ENCODE assay signal across 1 cellular context in the genomic region with DNA sequence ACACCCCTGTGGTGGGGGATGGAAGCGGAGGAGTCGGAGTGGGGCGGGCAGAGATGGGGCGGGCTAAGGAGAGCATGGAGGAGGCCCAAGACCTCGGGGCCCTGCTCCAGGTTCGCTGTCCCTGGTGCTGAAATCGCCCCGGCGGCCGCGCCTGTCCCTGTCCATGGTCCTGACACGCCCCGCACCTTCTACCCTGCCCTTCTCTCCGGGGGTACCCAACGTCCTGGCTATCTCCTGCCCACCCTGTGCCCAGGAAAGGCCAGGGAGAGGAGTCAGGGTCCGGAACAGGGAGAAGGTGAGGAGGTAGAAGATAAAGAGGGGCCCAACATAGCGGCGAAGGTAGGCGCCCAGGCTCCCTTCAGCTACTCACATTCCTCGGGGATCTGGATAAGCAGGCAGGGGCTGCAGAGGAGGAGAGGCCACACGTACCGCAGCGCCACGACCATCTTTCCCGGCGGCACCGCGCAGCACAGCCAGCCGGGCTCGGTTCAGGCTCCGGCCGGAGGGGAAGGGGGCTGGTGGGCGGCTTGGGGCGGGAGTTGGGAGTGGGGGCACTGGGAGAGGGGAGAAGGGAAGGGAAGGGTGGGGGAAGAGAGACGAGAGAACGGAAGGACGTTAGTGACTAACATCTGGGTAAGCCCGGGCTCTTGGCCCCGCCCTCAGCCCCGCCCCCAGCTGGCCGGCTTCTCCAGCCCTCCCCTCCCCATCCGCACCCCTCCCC.
TF ChIP-seq lines count a peak whose summit lies in the region.

No MANE protein-coding gene starts in this region.

TF ChIP-seq in HepG2, 621 proteins besides CTCF, POLR2A, EP300 and RAD21 (continues in another document):
- TF ChIP-seq DNMT1 (CRISPR knock-in tag; IDR thresholded peaks at IDR 0.05) (peak; percentile 96), ZGPAT (CRISPR knock-in tag; IDR thresholded peaks at IDR 0.05) (peak; percentile 97), ZNF790 (CRISPR knock-in tag; IDR thresholded peaks at IDR 0.05; ENCODE audit: borderline replicate concordance) (peak; percentile 100), MATR3 (CRISPR knock-in tag; IDR thresholded peaks at IDR 0.05) (no peak), ZNF589 (CRISPR knock-in tag; conservative IDR thresholded peaks at IDR 0.05) (peak; percentile 99), ZNF574 (CRISPR knock-in tag; IDR thresholded peaks at IDR 0.05) (peak; percentile 96), HDAC1 (CRISPR knock-in tag; IDR thresholded peaks at IDR 0.05) (peak; percentile 82), ZNF234 (CRISPR knock-in tag; conservative IDR thresholded peaks at IDR 0.05) (peak; percentile 100), HNRNPUL1 (IDR thresholded peaks at IDR 0.05; ENCODE audit: low read depth, low read length) (no peak), PBX3 (CRISPR knock-in tag; IDR thresholded peaks at IDR 0.05; ENCODE audit: borderline replicate concordance) (peak; percentile 99), HHEX (CRISPR knock-in tag; IDR thresholded peaks at IDR 0.05) (peak; percentile 73), GPBP1L1 (CRISPR knock-in tag; IDR thresholded peaks at IDR 0.05) (no peak), GLI4 (CRISPR knock-in tag; IDR thresholded peaks at IDR 0.05; ENCODE audit: borderline replicate concordance) (peak; percentile 100), HES4 (CRISPR knock-in tag; IDR thresholded peaks at IDR 0.05; ENCODE audit: borderline replicate concordance) (peak; percentile 100), ZNF556 (CRISPR knock-in tag; IDR thresholded peaks at IDR 0.05; ENCODE audit: borderline replicate concordance) (peak; percentile 86; the same call in 1 of the 2 replicates), ZNF792 (CRISPR knock-in tag; IDR thresholded peaks at IDR 0.05) (peak; percentile 100), ZNF34 (CRISPR knock-in tag; IDR thresholded peaks at IDR 0.05; ENCODE audit: borderline replicate concordance) (peak; percentile 85; the same call in 1 of the 2 replicates), PTBP1 (IDR thresholded peaks at IDR 0.05; ENCODE audit: low read depth, low read length, poor library complexity, severe bottlenecking) (no peak), DNMT3B (CRISPR knock-in tag; conservative IDR thresholded peaks at IDR 0.05) (peak; percentile 100), ZNF33B (CRISPR knock-in tag; IDR thresholded peaks at IDR 0.05) (peak; percentile 98), HOXA5 (CRISPR knock-in tag; IDR thresholded peaks at IDR 0.05) (peak; percentile 100), ZNF713 (CRISPR knock-in tag; IDR thresholded peaks at IDR 0.05) (peak; percentile 97; the same call in 1 of the 2 replicates), ZEB1 (IDR thresholded peaks at IDR 0.05; ENCODE audit: insufficient replicate concordance, low read depth) (no peak), NCOA1 (CRISPR knock-in tag; IDR thresholded peaks at IDR 0.05) (peak; percentile 96), RFX1 (IDR thresholded peaks at IDR 0.05) (no peak), SRSF4 (IDR thresholded peaks at IDR 0.05; ENCODE audit: low read depth, low read length, poor library complexity, severe bottlenecking) (no peak), DR1 (CRISPR knock-in tag; IDR thresholded peaks at IDR 0.05) (peak; percentile 84), THAP11 (CRISPR knock-in tag; IDR thresholded peaks at IDR 0.05) (peak; percentile 89), HOXD1 (CRISPR knock-in tag; IDR thresholded peaks at IDR 0.05) (peak; percentile 99), ZNF598 (CRISPR knock-in tag; IDR thresholded peaks at IDR 0.05; ENCODE audit: borderline replicate concordance) (peak; percentile 95; the same call in 1 of the 2 replicates), KLF13 (CRISPR knock-in tag; IDR thresholded peaks at IDR 0.05) (peak; percentile 99), KDM6A (CRISPR knock-in tag; IDR thresholded peaks at IDR 0.05; ENCODE audit: low read depth) (peak; percentile 60; the same call in 1 of the 2 replicates), MTERF4 (CRISPR knock-in tag; IDR thresholded peaks at IDR 0.05) (peak; percentile 100), ZNF251 (CRISPR knock-in tag; IDR thresholded peaks at IDR 0.05) (peak; percentile 98), MIXL1 (CRISPR knock-in tag; IDR thresholded peaks at IDR 0.05) (peak; percentile 99), ZFY (CRISPR knock-in tag; IDR thresholded peaks at IDR 0.05) (peak; percentile 84), ZNF24 (IDR thresholded peaks at IDR 0.05) (no peak)
- TF ChIP-seq, protein P1, sequence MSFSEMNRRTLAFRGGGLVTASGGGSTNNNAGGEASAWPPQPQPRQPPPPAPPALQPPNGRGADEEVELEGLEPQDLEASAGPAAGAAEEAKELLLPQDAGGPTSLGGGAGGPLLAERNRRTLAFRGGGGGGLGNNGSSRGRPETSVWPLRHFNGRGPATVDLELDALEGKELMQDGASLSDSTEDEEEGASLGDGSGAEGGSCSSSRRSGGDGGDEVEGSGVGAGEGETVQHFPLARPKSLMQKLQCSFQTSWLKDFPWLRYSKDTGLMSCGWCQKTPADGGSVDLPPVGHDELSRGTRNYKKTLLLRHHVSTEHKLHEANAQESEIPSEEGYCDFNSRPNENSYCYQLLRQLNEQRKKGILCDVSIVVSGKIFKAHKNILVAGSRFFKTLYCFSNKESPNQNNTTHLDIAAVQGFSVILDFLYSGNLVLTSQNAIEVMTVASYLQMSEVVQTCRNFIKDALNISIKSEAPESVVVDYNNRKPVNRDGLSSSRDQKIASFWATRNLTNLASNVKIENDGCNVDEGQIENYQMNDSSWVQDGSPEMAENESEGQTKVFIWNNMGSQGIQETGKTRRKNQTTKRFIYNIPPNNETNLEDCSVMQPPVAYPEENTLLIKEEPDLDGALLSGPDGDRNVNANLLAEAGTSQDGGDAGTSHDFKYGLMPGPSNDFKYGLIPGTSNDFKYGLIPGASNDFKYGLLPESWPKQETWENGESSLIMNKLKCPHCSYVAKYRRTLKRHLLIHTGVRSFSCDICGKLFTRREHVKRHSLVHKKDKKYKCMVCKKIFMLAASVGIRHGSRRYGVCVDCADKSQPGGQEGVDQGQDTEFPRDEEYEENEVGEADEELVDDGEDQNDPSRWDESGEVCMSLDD (CRISPR knock-in tag; IDR thresholded peaks at IDR 0.05; ENCODE audit: borderline replicate concordance) = peak; percentile 99
- TF ChIP-seq, protein P2, sequence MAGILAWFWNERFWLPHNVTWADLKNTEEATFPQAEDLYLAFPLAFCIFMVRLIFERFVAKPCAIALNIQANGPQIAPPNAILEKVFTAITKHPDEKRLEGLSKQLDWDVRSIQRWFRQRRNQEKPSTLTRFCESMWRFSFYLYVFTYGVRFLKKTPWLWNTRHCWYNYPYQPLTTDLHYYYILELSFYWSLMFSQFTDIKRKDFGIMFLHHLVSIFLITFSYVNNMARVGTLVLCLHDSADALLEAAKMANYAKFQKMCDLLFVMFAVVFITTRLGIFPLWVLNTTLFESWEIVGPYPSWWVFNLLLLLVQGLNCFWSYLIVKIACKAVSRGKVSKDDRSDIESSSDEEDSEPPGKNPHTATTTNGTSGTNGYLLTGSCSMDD (CRISPR knock-in tag; IDR thresholded peaks at IDR 0.05) = peak; percentile 99
- TF ChIP-seq, protein P3, sequence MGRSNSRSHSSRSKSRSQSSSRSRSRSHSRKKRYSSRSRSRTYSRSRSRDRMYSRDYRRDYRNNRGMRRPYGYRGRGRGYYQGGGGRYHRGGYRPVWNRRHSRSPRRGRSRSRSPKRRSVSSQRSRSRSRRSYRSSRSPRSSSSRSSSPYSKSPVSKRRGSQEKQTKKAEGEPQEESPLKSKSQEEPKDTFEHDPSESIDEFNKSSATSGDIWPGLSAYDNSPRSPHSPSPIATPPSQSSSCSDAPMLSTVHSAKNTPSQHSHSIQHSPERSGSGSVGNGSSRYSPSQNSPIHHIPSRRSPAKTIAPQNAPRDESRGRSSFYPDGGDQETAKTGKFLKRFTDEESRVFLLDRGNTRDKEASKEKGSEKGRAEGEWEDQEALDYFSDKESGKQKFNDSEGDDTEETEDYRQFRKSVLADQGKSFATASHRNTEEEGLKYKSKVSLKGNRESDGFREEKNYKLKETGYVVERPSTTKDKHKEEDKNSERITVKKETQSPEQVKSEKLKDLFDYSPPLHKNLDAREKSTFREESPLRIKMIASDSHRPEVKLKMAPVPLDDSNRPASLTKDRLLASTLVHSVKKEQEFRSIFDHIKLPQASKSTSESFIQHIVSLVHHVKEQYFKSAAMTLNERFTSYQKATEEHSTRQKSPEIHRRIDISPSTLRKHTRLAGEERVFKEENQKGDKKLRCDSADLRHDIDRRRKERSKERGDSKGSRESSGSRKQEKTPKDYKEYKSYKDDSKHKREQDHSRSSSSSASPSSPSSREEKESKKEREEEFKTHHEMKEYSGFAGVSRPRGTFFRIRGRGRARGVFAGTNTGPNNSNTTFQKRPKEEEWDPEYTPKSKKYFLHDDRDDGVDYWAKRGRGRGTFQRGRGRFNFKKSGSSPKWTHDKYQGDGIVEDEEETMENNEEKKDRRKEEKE (IDR thresholded peaks at IDR 0.05) = no peak
- TF ChIP-seq, protein P4, sequence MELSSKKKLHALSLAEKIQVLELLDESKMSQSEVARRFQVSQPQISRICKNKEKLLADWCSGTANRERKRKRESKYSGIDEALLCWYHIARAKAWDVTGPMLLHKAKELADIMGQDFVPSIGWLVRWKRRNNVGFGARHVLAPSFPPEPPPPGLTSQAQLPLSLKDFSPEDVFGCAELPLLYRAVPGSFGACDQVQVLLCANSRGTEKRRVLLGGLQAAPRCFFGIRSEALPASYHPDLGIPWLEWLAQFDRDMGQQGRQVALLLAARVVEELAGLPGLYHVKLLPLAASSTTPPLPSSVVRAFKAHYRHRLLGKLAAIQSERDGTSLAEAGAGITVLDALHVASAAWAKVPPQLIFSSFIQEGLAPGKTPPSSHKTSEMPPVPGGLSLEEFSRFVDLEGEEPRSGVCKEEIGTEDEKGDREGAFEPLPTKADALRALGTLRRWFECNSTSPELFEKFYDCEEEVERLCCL (CRISPR knock-in tag; IDR thresholded peaks at IDR 0.05; ENCODE audit: borderline replicate concordance) = peak; percentile 100
- TF ChIP-seq, protein P5, sequence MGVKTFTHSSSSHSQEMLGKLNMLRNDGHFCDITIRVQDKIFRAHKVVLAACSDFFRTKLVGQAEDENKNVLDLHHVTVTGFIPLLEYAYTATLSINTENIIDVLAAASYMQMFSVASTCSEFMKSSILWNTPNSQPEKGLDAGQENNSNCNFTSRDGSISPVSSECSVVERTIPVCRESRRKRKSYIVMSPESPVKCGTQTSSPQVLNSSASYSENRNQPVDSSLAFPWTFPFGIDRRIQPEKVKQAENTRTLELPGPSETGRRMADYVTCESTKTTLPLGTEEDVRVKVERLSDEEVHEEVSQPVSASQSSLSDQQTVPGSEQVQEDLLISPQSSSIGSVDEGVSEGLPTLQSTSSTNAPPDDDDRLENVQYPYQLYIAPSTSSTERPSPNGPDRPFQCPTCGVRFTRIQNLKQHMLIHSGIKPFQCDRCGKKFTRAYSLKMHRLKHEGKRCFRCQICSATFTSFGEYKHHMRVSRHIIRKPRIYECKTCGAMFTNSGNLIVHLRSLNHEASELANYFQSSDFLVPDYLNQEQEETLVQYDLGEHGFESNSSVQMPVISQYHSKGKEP (CRISPR knock-in tag; IDR thresholded peaks at IDR 0.05) = peak; percentile 100
